Comparison of ENCODE assay signal across 8 cellular contexts in the genomic region with DNA sequence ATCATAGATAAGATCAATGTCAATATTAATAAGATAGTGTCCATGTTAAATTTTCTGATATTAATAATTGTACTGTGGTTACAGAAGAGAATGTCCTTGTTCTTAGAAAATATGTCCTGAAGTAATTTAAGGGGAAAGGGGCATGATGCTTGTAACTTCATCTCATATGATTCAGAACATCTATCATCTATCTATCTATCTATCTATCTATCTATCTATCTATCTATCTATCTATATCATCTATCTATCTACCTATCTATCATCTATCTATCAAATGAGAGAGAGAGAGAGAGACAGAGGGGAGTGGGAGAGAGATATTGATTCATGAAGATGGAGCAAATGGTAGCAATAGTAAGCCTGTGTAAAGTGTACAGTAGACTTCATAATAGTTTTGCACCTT.
"Had no signal": no experiment of that assay in that cellular context is flagged by ENCODE, and none has a peak within 500 bp of the region (broad histone marks: within the 10 kb centered on the region; RNA-seq: fewer than 3 reads in every experiment).

No MANE protein-coding gene starts in this region.

- ATAC-seq: GM12878 had no signal

- FAIRE-seq: G401.6, GM12878, GM12891, GM12892, GM18507, GM19239 had no signal

- H3K4me3 ChIP-seq: GM12878 had no signal

- DNase-seq: GDM1, GF-D8 had no signal
